ENCODE assay signal across 31 cellular contexts in the genomic region with DNA sequence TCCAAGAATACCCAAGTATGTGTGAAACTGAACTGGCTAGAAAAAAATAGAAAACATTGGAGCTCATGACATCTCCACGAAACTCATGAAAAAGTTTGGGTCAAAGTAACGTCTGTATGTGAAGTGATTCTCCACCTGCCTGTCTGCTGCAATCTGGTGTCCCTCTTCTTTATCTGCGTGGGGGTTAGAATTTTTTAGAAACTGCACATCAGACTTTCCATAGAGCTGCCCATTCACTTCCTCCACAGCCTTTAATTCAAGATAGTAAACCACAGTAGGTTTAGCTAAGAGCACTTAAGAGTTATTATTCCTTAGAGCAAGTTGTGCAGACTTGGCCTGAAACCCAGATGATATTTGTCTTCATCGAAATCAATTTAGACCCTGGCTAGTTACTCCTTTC. TPM values are rescaled to one million over a fixed set of nuclear protein-coding genes. Genes with fewer than 3 reads are reported as not detected.
"Had no signal": no experiment of that assay in that cellular context is flagged by ENCODE, and none has a peak within 500 bp of the region (broad histone marks: within the 10 kb centered on the region; RNA-seq: fewer than 3 reads in every experiment).

No MANE protein-coding gene starts in this region.

- H3K9me3 Mint-ChIP-seq: activated CD4-positive, alpha-beta memory T cell treated with anti-CD3 and anti-CD28 coated beads, Interleukin-2, amount 10 ng/mL, durations not matched to agents 7 days and 5 days; T-helper 1 cell treated with Interleukin-12 subunit alpha and Interleukin-12 subunit beta and Interleukin-4 antibody, amounts not matched to agents 30 μg/mL and 1 μg/mL, for 36 hours had no signal

- ATAC-seq: activated CD4-positive, alpha-beta T cell treated with anti-CD3 and anti-CD28 coated beads for 36 hours; body of pancreas; Panc1; Right ventricle myocardium inferior had no signal

- H3K4me1 ChIP-seq: ascending aorta, body of pancreas had no signal

- H3K36me3 ChIP-seq: ascending aorta, MG63, WERI-Rb-1 had no signal

- H3K9me3 ChIP-seq: ascending aorta, body of pancreas, MG63 had no signal

- H3K27ac ChIP-seq: ascending aorta, body of pancreas, coronary artery, SK-N-MC, WERI-Rb-1 had no signal

- H3K4me3 Mint-ChIP-seq: activated CD4-positive, alpha-beta memory T cell treated with anti-CD3 and anti-CD28 coated beads, Interleukin-2, amount 10 ng/mL, durations not matched to agents 7 days and 5 days; activated CD4-positive, alpha-beta T cell treated with anti-CD3 and anti-CD28 coated beads for 36 hours; T-helper 1 cell treated with Interleukin-12 subunit alpha and Interleukin-12 subunit beta and Interleukin-4 antibody, amounts not matched to agents 30 μg/mL and 1 μg/mL, for 36 hours had no signal

- FAIRE-seq: bronchial epithelial cell had no signal

- H3K27me3 ChIP-seq: ascending aorta, body of pancreas, MG63 had no signal

- H3K4me3 ChIP-seq: ascending aorta, body of pancreas, coronary artery, MG63, SK-N-MC had no signal

- H3K4me1 Mint-ChIP-seq: activated CD4-positive, alpha-beta memory T cell treated with anti-CD3 and anti-CD28 coated beads, Interleukin-2, amount 10 ng/mL, durations not matched to agents 7 days and 5 days; activated CD4-positive, alpha-beta T cell treated with anti-CD3 and anti-CD28 coated beads for 36 hours had no signal

- H3K27ac Mint-ChIP-seq: activated CD4-positive, alpha-beta memory T cell treated with anti-CD3 and anti-CD28 coated beads, Interleukin-2, amount 10 ng/mL, durations not matched to agents 7 days and 5 days; activated CD4-positive, alpha-beta T cell treated with anti-CD3 and anti-CD28 coated beads for 36 hours; T-helper 1 cell treated with Interleukin-12 subunit alpha and Interleukin-12 subunit beta and Interleukin-4 antibody, amounts not matched to agents 30 μg/mL and 1 μg/mL, for 36 hours had no signal

- DNase-seq: activated CD4-positive, alpha-beta memory T cell treated with anti-CD3 and anti-CD28 coated beads, Interleukin-2, amount 10 ng/mL, durations not matched to agents 7 days and 5 days; activated CD4-positive, alpha-beta T cell treated with anti-CD3 and anti-CD28 coated beads for 36 hours; activated CD4-positive, alpha-beta T cell treated with anti-CD3 and anti-CD28 coated beads, Interleukin-2, amount 50 U/mL, for 1 hour; activated CD8-positive, alpha-beta memory T cell treated with anti-CD3 and anti-CD28 coated beads, Interleukin-2, amount 50 U/mL, for 48 hours; activated naive CD4-positive, alpha-beta T cell treated with anti-CD3 and anti-CD28 coated beads, Interleukin-2, amount 50 U/mL, for 16 hours; activated T-cell treated with anti-CD3 and anti-CD28 coated beads, Interleukin-2, amount 50 U/mL, for 1 hour; amniotic stem cell; body of pancreas; central memory CD4-positive, alpha-beta T cell; MG63; NCI-H1105 treated with DMSO at 0.1 percent for 48 hours; NCI-H1436 treated with DMSO at 0.1 percent for 48 hours; NCI-H187; NCI-H2081; NCI-H2171; NCI-H2227 treated with DMSO at 0.1 percent for 48 hours; NCI-H510A; NCI-H526 treated with DMSO at 0.1 percent for 48 hours; NCI-H82; RPMI8226; SW 1271; T-helper 9 cell; WERI-Rb-1 had no signal

RNA-seq across cellular contexts. Expression of gene SCIN, which starts 55.3 kb away (rescaled TPM):
- total RNA-seq: ascending aorta, OCI-LY7 had no signal
